Comparison of ENCODE assay signal across 14 cellular contexts in the genomic region with DNA sequence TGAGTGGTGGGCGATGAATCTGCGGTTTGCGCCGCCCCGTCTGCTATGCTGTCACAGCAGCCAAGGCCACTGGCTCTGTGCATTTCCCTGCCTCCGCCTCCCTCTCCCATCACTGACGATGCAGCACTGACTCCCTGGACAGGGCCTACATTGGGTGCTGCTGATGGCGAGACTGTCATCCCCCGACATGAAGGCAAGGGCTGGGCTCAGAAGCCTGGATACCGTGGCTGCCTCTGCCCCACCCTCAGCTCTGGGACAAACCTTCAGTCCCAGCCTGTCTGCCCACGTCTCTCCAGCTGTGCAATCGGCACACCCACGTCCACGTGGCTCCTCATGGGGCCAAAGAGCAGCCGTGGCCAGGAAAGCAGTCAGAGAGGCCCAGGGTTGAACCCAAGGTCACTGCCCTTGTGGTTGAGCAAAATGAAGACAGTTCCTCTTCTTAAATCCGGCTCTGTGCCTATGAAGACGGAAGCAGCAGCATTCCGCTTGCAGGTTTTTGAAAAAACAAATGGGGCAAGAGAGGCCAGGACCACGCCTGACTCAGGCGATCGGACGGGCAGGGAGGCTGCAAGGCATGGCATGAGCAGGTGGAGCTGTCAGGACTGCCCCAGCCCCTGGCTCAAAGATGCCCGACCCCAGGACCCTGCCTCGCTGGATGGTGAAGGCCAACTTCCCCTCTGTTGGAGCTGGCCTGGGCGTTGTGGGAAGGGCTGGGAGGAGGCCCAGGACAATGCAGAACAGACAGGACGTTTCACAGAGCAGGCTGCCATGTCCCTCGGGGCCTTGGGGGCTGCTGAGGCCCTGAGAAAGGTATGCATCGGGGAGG.
DNase-seq lines count a peak whose midpoint lies in the region; ATAC-seq and TF ChIP-seq lines count a peak whose summit lies in the region.
"Had no signal": no experiment of that assay in that cellular context is flagged by ENCODE, and none has a peak within 500 bp of the region (broad histone marks: within the 10 kb centered on the region; RNA-seq: fewer than 3 reads in every experiment).

No MANE protein-coding gene starts in this region.

- TF ChIP-seq POLR2A in gastroesophageal sphincter (IDR thresholded peaks at IDR 0.05), result no peak

- no peaks in the 10 kb centered on the region for H3K27me3 Mint-ChIP-seq in activated naive CD4-positive, alpha-beta T cell treated with anti-CD3 and anti-CD28 coated beads, Interleukin-2, amount 50 U/mL, for 24 hours
- H3K27me3 Mint-ChIP-seq in naive B cell, result peaks cover 0 to 4% (median 0%) of the 10 kb centered on the region in 3 donors
- H3K27me3 Mint-ChIP-seq: activated CD4-positive, alpha-beta T cell treated with anti-CD3 and anti-CD28 coated beads for 36 hours; activated naive CD8-positive, alpha-beta T cell had no signal

- no peaks in the 10 kb centered on the region for H3K36me3 ChIP-seq in gastroesophageal sphincter

- peaks cover 0 to 9% (median 0%) of the 10 kb centered on the region in 3 donors for H3K4me1 ChIP-seq in gastroesophageal sphincter

- TF ChIP-seq EP300 in gastroesophageal sphincter (IDR thresholded peaks at IDR 0.05), result no peak

- peaks cover 3% of the 10 kb centered on the region for H3K27me3 ChIP-seq in gastroesophageal sphincter

- no peak overlapping the region for H3K4me3 Mint-ChIP-seq in activated naive CD4-positive, alpha-beta T cell treated with anti-CD3 and anti-CD28 coated beads, Interleukin-2, amount 50 U/mL, for 24 hours
- H3K4me3 Mint-ChIP-seq in naive B cell, result peak overlapping the region in 6 of 8 donors; percentile 26 to 63 (median 42)
- H3K4me3 Mint-ChIP-seq: activated CD4-positive, alpha-beta T cell treated with anti-CD3 and anti-CD28 coated beads for 36 hours; activated naive CD8-positive, alpha-beta T cell had no signal

- H3K27ac ChIP-seq in gastroesophageal sphincter, result peak overlapping the region in 2 of 4 donors; percentile 17 to 47
- H3K27ac ChIP-seq: 22Rv1 had no signal

- no peaks in the 10 kb centered on the region for H3K9me3 ChIP-seq in gastroesophageal sphincter

- peaks cover 22% of the 10 kb centered on the region for H3K4me1 Mint-ChIP-seq in activated naive CD4-positive, alpha-beta T cell treated with anti-CD3 and anti-CD28 coated beads, Interleukin-2, amount 50 U/mL, for 24 hours
- peaks cover 7 to 32% (median 29%) of the 10 kb centered on the region in 3 donors for H3K4me1 Mint-ChIP-seq in naive B cell

- H3K27ac Mint-ChIP-seq in activated naive CD4-positive, alpha-beta T cell treated with anti-CD3 and anti-CD28 coated beads, Interleukin-2, amount 50 U/mL, for 24 hours, result peak overlapping the region; percentile 12
- H3K27ac Mint-ChIP-seq in naive B cell, result peak overlapping the region in 3 of 6 donors; percentile 29 to 93 (median 56)
- H3K27ac Mint-ChIP-seq: activated CD4-positive, alpha-beta T cell treated with anti-CD3 and anti-CD28 coated beads for 36 hours; activated naive CD8-positive, alpha-beta T cell had no signal

- no peaks in the 10 kb centered on the region for H3K36me3 Mint-ChIP-seq in activated naive CD4-positive, alpha-beta T cell treated with anti-CD3 and anti-CD28 coated beads, Interleukin-2, amount 50 U/mL, for 24 hours
- H3K36me3 Mint-ChIP-seq in naive B cell, result no peaks in the 10 kb centered on the region
- H3K36me3 Mint-ChIP-seq: activated naive CD8-positive, alpha-beta T cell had no signal

- no peak for TF ChIP-seq CTCF in gastroesophageal sphincter (IDR thresholded peaks at IDR 0.05)

- H3K4me3 ChIP-seq in gastroesophageal sphincter, result peak overlapping the region in 1 of 2 donors; percentile 10

- peak; percentile 79 for ATAC-seq in gastroesophageal sphincter
- ATAC-seq in naive B cell (ENCODE audit: low read depth in 2 of 2), result no peak
- no peak for ATAC-seq in GM19324 (IDR thresholded peaks at IDR 0.05; ENCODE audit: low FRiP score, unreplicated experiment)
- ATAC-seq in GM21390 (IDR thresholded peaks at IDR 0.05; ENCODE audit: unreplicated experiment), result no peak
- ATAC-seq: activated CD4-positive, alpha-beta T cell treated with anti-CD3 and anti-CD28 coated beads for 36 hours had no signal

- DNase-seq in activated naive CD4-positive, alpha-beta T cell treated with anti-CD3 and anti-CD28 coated beads, Interleukin-2, amount 50 U/mL, for 16 hours, result no peak
- DNase-seq in naive B cell (no peak), ureter (ENCODE audit: low spot score) (peak; percentile 61), D341Med (ENCODE audit: low spot score) (no peak)
- DNase-seq: activated CD4-positive, alpha-beta T cell treated with anti-CD3 and anti-CD28 coated beads for 36 hours; DND-41; NCI-H2029 treated with DMSO at 0.1 percent for 48 hours; stimulated activated CD4-positive, alpha-beta T cell treated with anti-CD3 and anti-CD28 coated beads, Interleukin-4, amount 100 ng/mL, for 4 hours had no signal

- H3K9me3 Mint-ChIP-seq in activated naive CD4-positive, alpha-beta T cell treated with anti-CD3 and anti-CD28 coated beads, Interleukin-2, amount 50 U/mL, for 24 hours, result no peaks in the 10 kb centered on the region
- no peaks in the 10 kb centered on the region for H3K9me3 Mint-ChIP-seq in naive B cell

- WGBS in gastroesophageal sphincter (ENCODE audit: low coverage in 1 of 2), 2 donors, result 67 to 87% methylated on average over 10 to 19 of the region's 28 CpGs
